7 cellular contexts compared by ENCODE assay signal in genomic region chr1:45501502-45501859, GRCh38. TPM values are rescaled to one million over a fixed set of nuclear protein-coding genes. Genes with fewer than 3 reads are reported as not detected.
A peak's percentile ranks its signal among the peaks of the same experiment; 100 is the strongest.
DNase-seq lines count a peak whose midpoint lies in the region; ATAC-seq and TF ChIP-seq lines count a peak whose summit lies in the region.
"Had no signal": no experiment of that assay in that cellular context is flagged by ENCODE, and none has a peak within 500 bp of the region (broad histone marks: within the 10 kb centered on the region; RNA-seq: fewer than 3 reads in every experiment).

No MANE protein-coding gene starts in this region.

- H3F3A ChIP-seq in MM.1S (ENCODE audit: insufficient read depth, low read length), result peaks cover 3% of the 10 kb centered on the region; the same call in 1 of the 2 replicates

- no peak for ATAC-seq in CD4-positive, CD25-positive, alpha-beta regulatory T cell (ENCODE audit: low read depth in 2 of 2)
- ATAC-seq in GM19463 (IDR thresholded peaks at IDR 0.05; ENCODE audit: unreplicated experiment) (no peak), GM19351 (IDR thresholded peaks at IDR 0.05; ENCODE audit: unreplicated experiment) (no peak)

- peak overlapping the region in 1 of 3 donors; percentile 4 for H3K27ac Mint-ChIP-seq in CD4-positive, CD25-positive, alpha-beta regulatory T cell

- H3K4me3 Mint-ChIP-seq in CD4-positive, CD25-positive, alpha-beta regulatory T cell, result peak overlapping the region in 3 of 4 donors; percentile 33 to 98 (median 47)

- H3K9me2 ChIP-seq in MM.1S (replicated peaks; ENCODE audit: insufficient read depth, low read length) (no peaks in the 10 kb centered on the region), hepatocyte (replicated peaks; ENCODE audit: insufficient read depth) (no peaks in the 10 kb centered on the region)

- no peaks in the 10 kb centered on the region for H3K9me3 Mint-ChIP-seq in CD4-positive, CD25-positive, alpha-beta regulatory T cell

- no peak overlapping the region for H3K27ac ChIP-seq in CD4-positive, CD25-positive, alpha-beta regulatory T cell (ENCODE audit: insufficient read depth, low read length, poor library complexity, severe bottlenecking)
- H3K27ac ChIP-seq in MM.1S (ENCODE audit: low read length), result no peak overlapping the region
- no peak overlapping the region for H3K27ac ChIP-seq in hepatocyte
- H3K27ac ChIP-seq: upper lobe of left lung had no signal

- no peak for DNase-seq in CD4-positive, CD25-positive, alpha-beta regulatory T cell
- no peak for DNase-seq in MM.1S
- no peak for DNase-seq in hepatocyte (ENCODE audit: low spot score)
- no peak for DNase-seq in activated CD8-positive, alpha-beta memory T cell treated with anti-CD3 and anti-CD28 coated beads, Interleukin-2, amount 50 U/mL, for 48 hours
- DNase-seq: upper lobe of left lung had no signal

- H3K4me1 Mint-ChIP-seq in CD4-positive, CD25-positive, alpha-beta regulatory T cell, result peaks cover 0 to 37% (median 20%) of the 10 kb centered on the region in 4 donors

- 65% methylated on average over 2 of the region's 2 CpGs for WGBS in hepatocyte (ENCODE audit: low lambda C conversion rate, missing lambda C conversion rate)

- no peak overlapping the region for H3K9ac ChIP-seq in MM.1S (ENCODE audit: low read length)

- no peaks in the 10 kb centered on the region for H3K9me3 ChIP-seq in CD4-positive, CD25-positive, alpha-beta regulatory T cell (ENCODE audit: control insufficient read depth in 2 of 2, low read length in 2 of 2)
- H3K9me3 ChIP-seq in MM.1S (replicated peaks; ENCODE audit: insufficient read depth, low read length) (no peaks in the 10 kb centered on the region), hepatocyte (ENCODE audit: low read depth) (no peaks in the 10 kb centered on the region)
- H3K9me3 ChIP-seq: upper lobe of left lung had no signal

- no peaks in the 10 kb centered on the region for H3K36me3 ChIP-seq in CD4-positive, CD25-positive, alpha-beta regulatory T cell (ENCODE audit: control insufficient read depth, insufficient read depth, low read length)
- no peaks in the 10 kb centered on the region for H3K36me3 ChIP-seq in MM.1S (replicated peaks; ENCODE audit: insufficient read depth, low read length)
- H3K36me3 ChIP-seq in hepatocyte (replicated peaks; ENCODE audit: insufficient read depth, low read depth), result no peaks in the 10 kb centered on the region
- H3K36me3 ChIP-seq: upper lobe of left lung had no signal

- H3K36me3 Mint-ChIP-seq in CD4-positive, CD25-positive, alpha-beta regulatory T cell, result no peaks in the 10 kb centered on the region

- H3K79me2 ChIP-seq in MM.1S (ENCODE audit: low read length) (peaks cover 16% of the 10 kb centered on the region; the same call in 1 of the 2 replicates), hepatocyte (peaks cover 3% of the 10 kb centered on the region)

- H3K4me2 ChIP-seq in MM.1S (ENCODE audit: low read depth, low read length) (peak overlapping the region; percentile 46), hepatocyte (peak overlapping the region; percentile 74)

- H2AFZ ChIP-seq in MM.1S (ENCODE audit: low read length), result no peak overlapping the region
- no peak overlapping the region for H2AFZ ChIP-seq in hepatocyte

- no peaks in the 10 kb centered on the region for H3K27me3 Mint-ChIP-seq in CD4-positive, CD25-positive, alpha-beta regulatory T cell

- peak overlapping the region; percentile 38 for H3K4me3 ChIP-seq in CD4-positive, CD25-positive, alpha-beta regulatory T cell (ENCODE audit: low read depth, low read length)
- peak overlapping the region; percentile 71; the same call in 1 of the 2 replicates for H3K4me3 ChIP-seq in MM.1S (ENCODE audit: low read length)
- no peak overlapping the region for H3K4me3 ChIP-seq in hepatocyte

- H3K27me3 ChIP-seq in CD4-positive, CD25-positive, alpha-beta regulatory T cell (ENCODE audit: control insufficient read depth, insufficient read depth, low read length), result no peaks in the 10 kb centered on the region
- no peaks in the 10 kb centered on the region for H3K27me3 ChIP-seq in MM.1S (replicated peaks; ENCODE audit: insufficient read depth, low read length)
- H3K27me3 ChIP-seq in hepatocyte, result no peaks in the 10 kb centered on the region
- H3K27me3 ChIP-seq: upper lobe of left lung had no signal

- no peak for TF ChIP-seq CTCF in MM.1S (IDR thresholded peaks at IDR 0.05; ENCODE audit: low read length)
- no peak for TF ChIP-seq CTCF in hepatocyte (IDR thresholded peaks at IDR 0.05; ENCODE audit: poor library complexity)

- H4K20me1 ChIP-seq in MM.1S (ENCODE audit: insufficient read depth, low read length) (no peaks in the 10 kb centered on the region), hepatocyte (ENCODE audit: insufficient read depth, poor library complexity, severe bottlenecking) (no peaks in the 10 kb centered on the region)

- peaks cover 14% of the 10 kb centered on the region for H3K4me1 ChIP-seq in CD4-positive, CD25-positive, alpha-beta regulatory T cell (ENCODE audit: control insufficient read depth, insufficient read depth, low read length, poor library complexity, severe bottlenecking)
- peaks cover 14% of the 10 kb centered on the region for H3K4me1 ChIP-seq in MM.1S (ENCODE audit: low read length)
- peaks cover 4% of the 10 kb centered on the region for H3K4me1 ChIP-seq in hepatocyte (ENCODE audit: insufficient read depth)

RNA-seq across cellular contexts. Expression of gene MMACHC, which starts 1.4 kb away (rescaled TPM):
- 0.84 TPM for total RNA-seq in CD4-positive, CD25-positive, alpha-beta regulatory T cell
- polyA plus RNA-seq in CD4-positive, CD25-positive, alpha-beta regulatory T cell, result under 1 TPM in 3 of 4 donors, not detected in 1; 0.09 to 0.33 (median 0.14) TPM
- 5.7 and 11.5 TPM in 2 replicates for total RNA-seq in hepatocyte
- polyA plus RNA-seq in hepatocyte, result 0.86 and 2.2 TPM in 2 replicates

RNA-seq across cellular contexts. Expression of gene CCDC163, which starts 1.6 kb away (rescaled TPM):
- total RNA-seq in CD4-positive, CD25-positive, alpha-beta regulatory T cell, result 0.89 TPM
- polyA plus RNA-seq in CD4-positive, CD25-positive, alpha-beta regulatory T cell, result 1 to 10 TPM; 1.9 to 8.8 (median 5.6) TPM
- 0.60 and 1.2 TPM in 2 replicates for total RNA-seq in hepatocyte
- 0.62 and 3.3 TPM in 2 replicates for polyA plus RNA-seq in hepatocyte

RNA-seq across cellular contexts. Expression of gene TESK2, which starts 10.5 kb away (rescaled TPM):
- total RNA-seq in CD4-positive, CD25-positive, alpha-beta regulatory T cell, result 5.3 TPM
- polyA plus RNA-seq in CD4-positive, CD25-positive, alpha-beta regulatory T cell, result 1 to 10 TPM; 2.9 to 4.5 (median 3.7) TPM
- 8.2 and 8.6 TPM in 2 replicates for total RNA-seq in hepatocyte
- 6.2 and 6.4 TPM in 2 replicates for polyA plus RNA-seq in hepatocyte

RNA-seq across cellular contexts. Expression of gene PRDX1, which starts 20.2 kb away (rescaled TPM):
- 96.7 TPM for total RNA-seq in CD4-positive, CD25-positive, alpha-beta regulatory T cell
- polyA plus RNA-seq in CD4-positive, CD25-positive, alpha-beta regulatory T cell, result 100 to 1,000 TPM; 287 to 384 (median 351) TPM
- total RNA-seq in hepatocyte, result 523 and 532 TPM in 2 replicates
- polyA plus RNA-seq in hepatocyte, result 660 and 666 TPM in 2 replicates

RNA-seq across cellular contexts. Expression of gene AKR1A1, which starts 49.1 kb away (rescaled TPM):
- 53.1 TPM for total RNA-seq in CD4-positive, CD25-positive, alpha-beta regulatory T cell
- 100 to 1,000 TPM in 2 of 4 donors, 10 to 100 TPM in 2; 78.7 to 117 (median 97.0) TPM for polyA plus RNA-seq in CD4-positive, CD25-positive, alpha-beta regulatory T cell
- total RNA-seq in hepatocyte, result 174 and 186 TPM in 2 replicates
- 235 and 271 TPM in 2 replicates for polyA plus RNA-seq in hepatocyte
